ENCODE assay signal across 1 cellular context in genomic region chr14:47846008-47846407, GRCh38.
TF ChIP-seq lines count a peak whose summit lies in the region.

No MANE protein-coding gene starts in this region.

TF ChIP-seq in GM23338, 12 proteins besides CTCF, POLR2A, EP300 and RAD21 (continued from another document):
- TF ChIP-seq ZNF462 (CRISPR knock-in tag; IDR thresholded peaks at IDR 0.05), result no peak
- no peak for TF ChIP-seq ZNF114 (CRISPR knock-in tag; IDR thresholded peaks at IDR 0.05)
- TF ChIP-seq REST (IDR thresholded peaks at IDR 0.05; ENCODE audit: unreplicated experiment), result no peak
- TF ChIP-seq CREB1 (CRISPR knock-in tag; IDR thresholded peaks at IDR 0.05; ENCODE audit: low read depth), result no peak
- no peak for TF ChIP-seq EZH2phosphoT487 (IDR thresholded peaks at IDR 0.05; ENCODE audit: unreplicated experiment)
- TF ChIP-seq EZH2 (IDR thresholded peaks at IDR 0.05; ENCODE audit: low read depth, unreplicated experiment), result no peak
- no peak for TF ChIP-seq ETS1 (IDR thresholded peaks at IDR 0.05)
- TF ChIP-seq JUNB (IDR thresholded peaks at IDR 0.05; ENCODE audit: unreplicated experiment), result no peak
- TF ChIP-seq NANOG (IDR thresholded peaks at IDR 0.05; ENCODE audit: borderline replicate concordance), result no peak
